In the genomic region with DNA sequence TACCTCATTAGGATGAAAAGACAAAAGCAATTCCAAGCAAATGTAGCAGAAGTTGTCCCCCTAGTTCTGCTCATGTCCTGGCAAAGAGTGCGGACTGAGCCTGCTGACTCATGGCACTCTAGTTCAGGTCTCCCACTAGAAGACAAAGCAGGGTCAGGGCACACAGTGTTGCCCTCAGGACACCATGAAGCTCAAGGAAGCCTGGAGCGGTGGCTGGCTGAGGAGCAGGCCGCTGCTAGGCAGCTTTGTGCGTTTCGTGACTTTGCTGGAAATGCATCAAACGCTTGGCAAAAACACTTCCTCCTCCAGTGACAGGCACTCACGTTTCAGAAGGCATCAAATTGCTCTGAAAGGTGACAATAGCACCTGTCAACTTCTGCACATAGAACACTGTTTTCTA, we compare ENCODE assay signal across 18 cellular contexts. TPM values are rescaled to one million over a fixed set of nuclear protein-coding genes. Genes with fewer than 3 reads are reported as not detected.
A peak's percentile ranks its signal among the peaks of the same experiment; 100 is the strongest.
DNase-seq lines count a peak whose midpoint lies in the region; TF ChIP-seq lines count a peak whose summit lies in the region.
"Had no signal": no experiment of that assay in that cellular context is flagged by ENCODE, and none has a peak within 500 bp of the region (broad histone marks: within the 10 kb centered on the region; RNA-seq: fewer than 3 reads in every experiment).

No MANE protein-coding gene starts in this region.

- H3K9me3 ChIP-seq in suprapubic skin = no peaks in the 10 kb centered on the region
- H3K9me3 ChIP-seq in CD8-positive, alpha-beta memory T cell (ENCODE audit: low read length) = no peaks in the 10 kb centered on the region
- no peaks in the 10 kb centered on the region for H3K9me3 ChIP-seq in esophagus muscularis mucosa

- POLR2A ChIA-PET in CD8-positive, alpha-beta memory T cell (lab: Charles Lee) = no interaction called here

- H3K27me3 ChIP-seq in suprapubic skin (no peaks in the 10 kb centered on the region), esophagus muscularis mucosa (no peaks in the 10 kb centered on the region)
- no peaks in the 10 kb centered on the region for H3K27me3 ChIP-seq in CD8-positive, alpha-beta memory T cell (ENCODE audit: insufficient read depth, low read length, poor library complexity, severe bottlenecking)
- H3K27me3 ChIP-seq: cardiac muscle cell had no signal

- no peaks in the 10 kb centered on the region for H3K27me3 Mint-ChIP-seq in mesothelial cell of epicardium (ENCODE audit: low read depth)
- peaks cover 9 to 14% of the 10 kb centered on the region in 2 donors for H3K27me3 Mint-ChIP-seq in CD8-positive, alpha-beta memory T cell
- H3K27me3 Mint-ChIP-seq: activated CD8-positive, alpha-beta T cell treated with anti-CD3 and anti-CD28 coated beads for 36 hours had no signal

- 78% methylated on average over 7 of the region's 7 CpGs for WGBS in suprapubic skin
- 85% methylated on average over 7 of the region's 7 CpGs for WGBS in esophagus muscularis mucosa

- H3K4me1 ChIP-seq in suprapubic skin (peaks cover 23% of the 10 kb centered on the region), esophagus muscularis mucosa (peaks cover 9 to 20% (median 15%) of the 10 kb centered on the region in 4 donors)
- H3K4me1 ChIP-seq in CD8-positive, alpha-beta memory T cell (ENCODE audit: insufficient read depth, low read length) = no peaks in the 10 kb centered on the region

- peaks cover 49% of the 10 kb centered on the region for H3K4me1 Mint-ChIP-seq in mesothelial cell of epicardium
- no peaks in the 10 kb centered on the region for H3K4me1 Mint-ChIP-seq in CD8-positive, alpha-beta memory T cell
- H3K4me1 Mint-ChIP-seq: stimulated activated naive CD8-positive, alpha-beta T cell treated with anti-CD3 and anti-CD28 coated beads, Interleukin-15, amount 100 ng/mL, for 72 hours had no signal

- intact Hi-C loops in esophagus muscularis mucosa (cut with DNase I) = no loop called here

- no peaks in the 10 kb centered on the region for H3K9me3 Mint-ChIP-seq in mesothelial cell of epicardium
- H3K9me3 Mint-ChIP-seq in CD8-positive, alpha-beta memory T cell = no peaks in the 10 kb centered on the region
- H3K9me3 Mint-ChIP-seq: activated CD8-positive, alpha-beta T cell treated with anti-CD3 and anti-CD28 coated beads for 36 hours; activated T-cell treated with anti-CD3 and anti-CD28 coated beads, Interleukin-2, amount 50 U/mL, for 72 hours; CD4-positive, alpha-beta T cell; stimulated activated naive CD8-positive, alpha-beta T cell treated with anti-CD3 and anti-CD28 coated beads, Interleukin-15, amount 100 ng/mL, for 72 hours had no signal

- TF ChIP-seq POLR2A in suprapubic skin (IDR thresholded peaks at IDR 0.05) (no peak), esophagus muscularis mucosa (IDR thresholded peaks at IDR 0.05; ENCODE audit: low read depth) (no peak)

- CTCF ChIA-PET in CD8-positive, alpha-beta memory T cell (lab: Charles Lee) = no interaction called here

- TF ChIP-seq EP300 in suprapubic skin (IDR thresholded peaks at IDR 0.05) = no peak
- TF ChIP-seq EP300 in esophagus muscularis mucosa (IDR thresholded peaks at IDR 0.05) = no peak

- H3K27ac Mint-ChIP-seq in mesothelial cell of epicardium = peak overlapping the region; percentile 60
- H3K27ac Mint-ChIP-seq in CD8-positive, alpha-beta memory T cell = no peak overlapping the region
- H3K27ac Mint-ChIP-seq: activated CD8-positive, alpha-beta T cell treated with anti-CD3 and anti-CD28 coated beads for 36 hours; activated T-cell treated with anti-CD3 and anti-CD28 coated beads, Interleukin-2, amount 50 U/mL, for 72 hours; CD4-positive, alpha-beta T cell; stimulated activated naive CD8-positive, alpha-beta T cell treated with anti-CD3 and anti-CD28 coated beads, Interleukin-15, amount 100 ng/mL, for 72 hours had no signal

- no peak overlapping the region for H3K4me3 Mint-ChIP-seq in mesothelial cell of epicardium
- H3K4me3 Mint-ChIP-seq in CD8-positive, alpha-beta memory T cell = no peak overlapping the region
- H3K4me3 Mint-ChIP-seq: activated CD8-positive, alpha-beta T cell treated with anti-CD3 and anti-CD28 coated beads for 36 hours; activated T-cell treated with anti-CD3 and anti-CD28 coated beads, Interleukin-2, amount 50 U/mL, for 72 hours; CD4-positive, alpha-beta T cell; stimulated activated naive CD8-positive, alpha-beta T cell treated with anti-CD3 and anti-CD28 coated beads, Interleukin-15, amount 100 ng/mL, for 72 hours had no signal

- no peaks in the 10 kb centered on the region for H3K36me3 ChIP-seq in suprapubic skin
- H3K36me3 ChIP-seq in CD8-positive, alpha-beta memory T cell (ENCODE audit: insufficient read depth, low read length) = no peaks in the 10 kb centered on the region
- no peaks in the 10 kb centered on the region for H3K36me3 ChIP-seq in esophagus muscularis mucosa
- H3K36me3 ChIP-seq: cardiac muscle cell, WERI-Rb-1 had no signal

- no peak for TF ChIP-seq CTCF in mesothelial cell of epicardium (IDR thresholded peaks at IDR 0.05; ENCODE audit: unreplicated experiment)
- TF ChIP-seq CTCF in suprapubic skin (IDR thresholded peaks at IDR 0.05) = no peak
- TF ChIP-seq CTCF in esophagus muscularis mucosa (IDR thresholded peaks at IDR 0.05) = no peak

- DNase-seq in NCI-H2171 treated with DMSO at 0.1 percent for 48 hours (lab: John Stamatoyannopoulos, UW) = peak; percentile 45
- DNase-seq in NCI-H2171 (lab: John Stamatoyannopoulos, UW) = no peak
- peak; percentile 41 for DNase-seq in SW480 (ENCODE audit: low spot score)
- DNase-seq in mesothelial cell of epicardium (ENCODE audit: low spot score in 2 of 2, unreplicated experiment in 2 of 2) = no peak
- DNase-seq in suprapubic skin (ENCODE audit: low spot score in 2 of 2) = no peak
- DNase-seq in CD8-positive, alpha-beta memory T cell = no peak
- no peak for DNase-seq in activated CD4-positive, alpha-beta T cell treated with anti-CD3 and anti-CD28 coated beads, Interleukin-2, amount 50 U/mL, for 1 hour
- DNase-seq in esophagus muscularis mucosa (ENCODE audit: extremely low spot score) = no peak
- DNase-seq: activated CD8-positive, alpha-beta T cell treated with anti-CD3 and anti-CD28 coated beads for 36 hours; activated T-cell treated with anti-CD3 and anti-CD28 coated beads, Interleukin-2, amount 50 U/mL, for 72 hours; CD4-positive, alpha-beta T cell; effector CD8-positive, alpha-beta T cell; NCI-H146; NCI-H748 treated with DMSO at 0.1 percent for 48 hours; stimulated activated naive CD8-positive, alpha-beta T cell treated with anti-CD3 and anti-CD28 coated beads, Interleukin-15, amount 100 ng/mL, for 72 hours; T-helper 1 cell; WERI-Rb-1 had no signal

- no peak overlapping the region for H3K4me3 ChIP-seq in suprapubic skin
- H3K4me3 ChIP-seq in CD8-positive, alpha-beta memory T cell (ENCODE audit: low read length) = no peak overlapping the region
- H3K4me3 ChIP-seq in esophagus muscularis mucosa = no peak overlapping the region
- H3K4me3 ChIP-seq: cardiac muscle cell had no signal

- H3K27ac ChIP-seq in suprapubic skin = peak overlapping the region; percentile 51
- H3K27ac ChIP-seq in CD8-positive, alpha-beta memory T cell (ENCODE audit: low read depth, low read length) = no peak overlapping the region
- no peak overlapping the region for H3K27ac ChIP-seq in esophagus muscularis mucosa (replicated peaks in 1 of 4)
- H3K27ac ChIP-seq: cardiac muscle cell, WERI-Rb-1 had no signal

- H3K36me3 Mint-ChIP-seq in mesothelial cell of epicardium = no peaks in the 10 kb centered on the region
- no peaks in the 10 kb centered on the region for H3K36me3 Mint-ChIP-seq in CD8-positive, alpha-beta memory T cell

RNA-seq across cellular contexts. Expression of a gene that starts 49.6 kb away (rescaled TPM):
- 82.9 to 88.6 TPM (median 85.9 TPM) in 3 replicates for total RNA-seq in mesothelial cell of epicardium
- 100 to 1,000 TPM; 404 to 719 (median 568) TPM for total RNA-seq in suprapubic skin
- total RNA-seq in CD8-positive, alpha-beta memory T cell = 10 to 100 TPM; 27.4 TPM
- 3.4 TPM for polyA plus RNA-seq in CD8-positive, alpha-beta memory T cell
- total RNA-seq in esophagus muscularis mucosa = 1,000 to 10,000 TPM in 3 of 4 donors, 100 to 1,000 TPM in 1; 809 to 1,532 (median 1,203) TPM

Comparison
In these comparisons a context has a peak if more than half of its experiments do, and no peak if none do; other contexts are left out.
1. DNase-seq: peak in NCI-H2171 treated with DMSO at 0.1 percent for 48 hours (single experiment) and SW480 (single experiment); none in NCI-H2171 (single experiment), mesothelial cell of epicardium (0 of 2), suprapubic skin (0 of 2), CD8-positive, alpha-beta memory T cell (0 of 5), activated CD4-positive, alpha-beta T cell treated with anti-CD3 and anti-CD28 coated beads, Interleukin-2, amount 50 U/mL, for 1 hour (single experiment) and esophagus muscularis mucosa (single experiment).